In the genomic region with DNA sequence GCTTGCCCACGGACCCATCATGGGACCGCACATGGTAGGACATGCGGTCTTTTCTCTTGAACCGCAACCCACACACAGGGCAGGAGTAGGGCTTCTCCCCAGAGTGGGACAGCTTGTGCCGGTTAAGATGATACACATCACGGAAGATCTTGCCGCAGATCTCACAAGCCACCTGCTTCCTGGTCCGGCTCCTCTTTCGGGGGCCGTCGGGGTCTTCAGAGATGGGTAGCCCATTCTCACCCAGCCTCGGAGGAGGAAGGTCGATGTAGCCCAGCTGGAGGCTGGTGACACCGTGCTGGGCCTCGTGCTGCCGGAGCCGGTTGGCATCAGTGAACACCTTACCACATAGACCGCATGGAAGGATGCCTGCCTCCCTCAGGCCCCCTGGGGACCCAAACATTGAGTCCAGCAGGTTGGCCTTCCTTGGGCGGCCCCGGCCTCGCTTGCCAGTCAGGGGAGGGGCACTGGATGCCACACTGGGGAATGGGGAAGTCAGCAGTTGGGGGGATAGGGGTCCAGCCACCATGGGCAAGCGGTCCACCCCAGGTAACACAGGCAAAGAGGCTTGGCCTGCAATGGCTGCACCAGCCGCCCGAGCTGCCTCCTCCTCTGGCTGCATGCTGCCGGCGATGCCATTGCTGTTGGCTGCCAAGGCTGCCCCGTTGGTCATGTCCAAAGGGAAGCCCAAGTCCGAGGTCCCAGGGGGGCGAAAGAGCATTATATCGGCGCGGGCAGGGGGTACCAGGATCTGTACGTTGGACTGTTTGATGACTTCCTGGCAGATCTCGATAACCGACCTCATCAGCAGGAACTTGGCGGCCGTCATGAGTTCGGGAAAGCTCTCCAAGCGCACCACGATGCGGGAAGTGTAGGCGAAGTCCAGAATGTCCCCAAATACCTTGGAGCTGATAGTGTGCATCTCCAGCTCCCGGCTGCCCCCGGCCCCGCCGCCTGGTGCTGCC, we compare ENCODE assay signal across 8 cellular contexts. TPM values are rescaled to one million over a fixed set of nuclear protein-coding genes. Genes with fewer than 3 reads are reported as not detected.
DNase-seq lines count a peak whose midpoint lies in the region; ATAC-seq and TF ChIP-seq lines count a peak whose summit lies in the region.

No MANE protein-coding gene starts in this region.

- peaks cover 2% of the 10 kb centered on the region; the same call in 1 of the 2 replicates for H3K27me3 Mint-ChIP-seq in HFFc6 (ENCODE audit: insufficient read depth)
- no peaks in the 10 kb centered on the region for H3K27me3 Mint-ChIP-seq in activated CD8-positive, alpha-beta T cell treated with anti-CD3 and anti-CD28 coated beads, Interleukin-2, amount 10 ng/mL, durations not matched to agents 7 days and 5 days (ENCODE audit: low read depth)

- H3K4me2 ChIP-seq in neural cell (ENCODE audit: low read length) = peak overlapping the region; percentile 89

- no peaks in the 10 kb centered on the region for H4K20me1 ChIP-seq in neural cell (ENCODE audit: insufficient read depth)

- peak overlapping the region; percentile 72 for H3K9ac ChIP-seq in neural cell (ENCODE audit: low read length)

- TF ChIP-seq RAD21 in neural cell (conservative IDR thresholded peaks at IDR 0.05) = no peak

- H2AFZ ChIP-seq in neural cell (ENCODE audit: low read depth, low read length) = no peak overlapping the region

- DNase-seq in HFFc6 = no peak
- peak; percentile 49 for DNase-seq in activated CD8-positive, alpha-beta T cell treated with anti-CD3 and anti-CD28 coated beads, Interleukin-2, amount 10 ng/mL, durations not matched to agents 7 days and 5 days
- peak; percentile 69 to 80 for DNase-seq in aorta
- no peak for DNase-seq in NOMO-1 treated with dmso at 0.1 percent for 144 hours (lab: John Stamatoyannopoulos, UW; ENCODE audit: unreplicated experiment)

- 45% methylated on average over 46 of the region's 46 CpGs for WGBS in aorta, 2 donors

- TF ChIP-seq CTCF in 22Rv1 (IDR thresholded peaks at IDR 0.05) = no peak
- TF ChIP-seq CTCF in HFFc6 (IDR thresholded peaks at IDR 0.05) = no peak
- no peak for TF ChIP-seq CTCF in neural cell (IDR thresholded peaks at IDR 0.05; ENCODE audit: poor library complexity, severe bottlenecking)

- H3K36me3 ChIP-seq in neural cell (ENCODE audit: insufficient read depth, low read length) = no peaks in the 10 kb centered on the region
- H3K36me3 ChIP-seq in aorta (ENCODE audit: control insufficient read depth in 1 of 2, insufficient read depth in 2 of 2, low read length in 1 of 2) = no peaks in the 10 kb centered on the region

- POLR2A ChIA-PET in activated CD8-positive, alpha-beta T cell treated with anti-CD3 and anti-CD28 coated beads, Interleukin-2, amount 10 ng/mL, durations not matched to agents 7 days and 5 days (lab: Charles Lee) = interaction anchor here (0.8 to 2.6 kb wide), 5 partner anchors 31 to 55 kb away, joined by 3 to 30 read pairs (median 4); a partner anchor contains a TSS

- no peak overlapping the region for H3K27ac Mint-ChIP-seq in HFFc6
- peak overlapping the region; percentile 84 for H3K27ac Mint-ChIP-seq in activated CD8-positive, alpha-beta T cell treated with anti-CD3 and anti-CD28 coated beads, Interleukin-2, amount 10 ng/mL, durations not matched to agents 7 days and 5 days

- no peaks in the 10 kb centered on the region for H3K27me3 ChIP-seq in neural cell (ENCODE audit: insufficient read depth, low read depth, low read length)
- no peaks in the 10 kb centered on the region for H3K27me3 ChIP-seq in aorta (ENCODE audit: control insufficient read depth in 1 of 2, insufficient read depth in 2 of 2, low read length in 1 of 2)

- intact Hi-C loops in aorta (cut with DNase I) = no loop called here

- H3K4me3 Mint-ChIP-seq in HFFc6 = peak overlapping the region; percentile 80
- peak overlapping the region; percentile 83 for H3K4me3 Mint-ChIP-seq in activated CD8-positive, alpha-beta T cell treated with anti-CD3 and anti-CD28 coated beads, Interleukin-2, amount 10 ng/mL, durations not matched to agents 7 days and 5 days

- no peak for TF ChIP-seq EP300 in neural cell (conservative IDR thresholded peaks at IDR 0.05; ENCODE audit: poor library complexity, severe bottlenecking)

- no peak for ATAC-seq in activated CD8-positive, alpha-beta T cell treated with anti-CD3 and anti-CD28 coated beads, Interleukin-2, amount 10 ng/mL, durations not matched to agents 7 days and 5 days
- peak; percentile 1 for ATAC-seq in esophagus mucosa
- ATAC-seq in aorta (ENCODE audit: low FRiP score) = peak; percentile 4
- no peak for ATAC-seq in GM18861 (IDR thresholded peaks at IDR 0.05; ENCODE audit: unreplicated experiment)

- H3K9me3 Mint-ChIP-seq in HFFc6 = no peaks in the 10 kb centered on the region
- H3K9me3 Mint-ChIP-seq in activated CD8-positive, alpha-beta T cell treated with anti-CD3 and anti-CD28 coated beads, Interleukin-2, amount 10 ng/mL, durations not matched to agents 7 days and 5 days (ENCODE audit: insufficient read depth) = no peaks in the 10 kb centered on the region

- H3F3A ChIP-seq in neural cell (ENCODE audit: insufficient read depth, low read length, poor library complexity, severe bottlenecking) = no peaks in the 10 kb centered on the region

- H3K4me1 ChIP-seq in aorta (ENCODE audit: control insufficient read depth in 1 of 2, insufficient read depth in 2 of 2, low read length in 2 of 2) = peaks cover 0 to 3% of the 10 kb centered on the region in 2 donors

- H3K79me2 ChIP-seq in neural cell (replicated peaks; ENCODE audit: insufficient read depth, low read length) = peaks cover 47% of the 10 kb centered on the region

- H3K9me3 ChIP-seq in neural cell (ENCODE audit: low read length) = no peaks in the 10 kb centered on the region
- no peaks in the 10 kb centered on the region for H3K9me3 ChIP-seq in aorta (ENCODE audit: control insufficient read depth, low read length)

- CTCF ChIA-PET in activated CD8-positive, alpha-beta T cell treated with anti-CD3 and anti-CD28 coated beads, Interleukin-2, amount 10 ng/mL, durations not matched to agents 7 days and 5 days (lab: Charles Lee) = interaction anchor here (0.6 to 1.3 kb wide), 8 partner anchors 9 to 289 kb away, joined by 3 to 5 read pairs (median 3); a partner anchor contains a TSS

- H3K36me3 Mint-ChIP-seq in HFFc6 (ENCODE audit: low read depth) = peaks cover 19% of the 10 kb centered on the region
- H3K36me3 Mint-ChIP-seq in activated CD8-positive, alpha-beta T cell treated with anti-CD3 and anti-CD28 coated beads, Interleukin-2, amount 10 ng/mL, durations not matched to agents 7 days and 5 days (ENCODE audit: low read depth) = peaks cover 46% of the 10 kb centered on the region

- peaks cover 26% of the 10 kb centered on the region for H3K4me1 Mint-ChIP-seq in HFFc6 (ENCODE audit: low read depth)
- H3K4me1 Mint-ChIP-seq in activated CD8-positive, alpha-beta T cell treated with anti-CD3 and anti-CD28 coated beads, Interleukin-2, amount 10 ng/mL, durations not matched to agents 7 days and 5 days (ENCODE audit: low read depth) = peaks cover 60% of the 10 kb centered on the region

- H3K9me2 ChIP-seq in neural cell (ENCODE audit: insufficient read depth, low read length) = no peaks in the 10 kb centered on the region

- H3K27ac ChIP-seq in 22Rv1 (peak overlapping the region; percentile 100), neural cell (ENCODE audit: low read length) (peak overlapping the region; percentile 61), aorta (ENCODE audit: low read depth in 1 of 2, low read length in 2 of 2) (peak overlapping the region in 1 of 2 donors; percentile 56)

- peak overlapping the region; percentile 91 for H3K4me3 ChIP-seq in neural cell (ENCODE audit: low read length)
- peak overlapping the region; percentile 66 to 94 for H3K4me3 ChIP-seq in aorta (ENCODE audit: low read length in 2 of 2)

RNA-seq across cellular contexts. Expression of a gene that starts 1.5 kb away (rescaled TPM):
- total RNA-seq in HFFc6 (2021; fragmentation: NEBNext Ultra II Directional; extraction: Animal tissue kit (Norgen Biotek cat#: 25700)) = 10 to 100 TPM; 12.4 to 16.0 (median 13.9) TPM
- 10 to 100 TPM; 31.0 to 31.6 TPM for total RNA-seq in activated CD8-positive, alpha-beta T cell treated with anti-CD3 and anti-CD28 coated beads, Interleukin-2, amount 10 ng/mL, durations not matched to agents 7 days and 5 days
- total RNA-seq in esophagus mucosa = 6.2 TPM
- 33.5 and 35.8 TPM in 2 replicates for polyA plus RNA-seq in neural cell
- polyA minus RNA-seq in neural cell = 50.5 and 56.7 TPM in 2 replicates
- total RNA-seq in aorta = 10 to 100 TPM; 14.1 to 17.6 TPM
- 10 to 100 TPM in 1 of 2 donors, 1 to 10 TPM in 1; 3.3 to 11.5 TPM for polyA plus RNA-seq in aorta

RNA-seq across cellular contexts. Expression of a gene that starts 52.4 kb away (rescaled TPM):
- total RNA-seq in HFFc6 (2021; fragmentation: NEBNext Ultra II Directional; extraction: Animal tissue kit (Norgen Biotek cat#: 25700)) = 10 to 100 TPM in 1 of 6 experiments, 1 to 10 TPM in 5; 8.3 to 11.3 (median 8.9) TPM
- 10 to 100 TPM; 13.2 to 16.1 TPM for total RNA-seq in activated CD8-positive, alpha-beta T cell treated with anti-CD3 and anti-CD28 coated beads, Interleukin-2, amount 10 ng/mL, durations not matched to agents 7 days and 5 days
- total RNA-seq in esophagus mucosa (5.8 TPM), aorta (10 to 100 TPM; 14.1 to 41.6 TPM)
- polyA plus RNA-seq in neural cell (32.0 and 38.4 TPM in 2 replicates), aorta (10 to 100 TPM; 16.8 to 44.9 TPM)
- polyA minus RNA-seq in neural cell = 26.0 and 29.0 TPM in 2 replicates

RNA-seq across cellular contexts. Expression of a gene that starts 54.8 kb away (rescaled TPM):
- total RNA-seq in HFFc6 (2021; fragmentation: NEBNext Ultra II Directional; extraction: Animal tissue kit (Norgen Biotek cat#: 25700)) = 10 to 100 TPM; 63.7 to 74.9 (median 66.4) TPM
- total RNA-seq in activated CD8-positive, alpha-beta T cell treated with anti-CD3 and anti-CD28 coated beads, Interleukin-2, amount 10 ng/mL, durations not matched to agents 7 days and 5 days = 10 to 100 TPM; 84.0 to 91.4 TPM
- total RNA-seq in esophagus mucosa (38.1 TPM), aorta (10 to 100 TPM; 34.4 to 37.2 TPM)
- polyA plus RNA-seq in neural cell (90.2 and 113 TPM in 2 replicates), aorta (10 to 100 TPM; 45.2 to 58.2 TPM)
- polyA minus RNA-seq in neural cell = 92.3 and 98.2 TPM in 2 replicates

Comparison
In these comparisons a context has a peak if more than half of its experiments do, and no peak if none do; other contexts are left out.
1. DNase-seq: peak in activated CD8-positive, alpha-beta T cell treated with anti-CD3 and anti-CD28 coated beads, Interleukin-2, amount 10 ng/mL, durations not matched to agents 7 days and 5 days (single experiment) and aorta (2 of 2); none in HFFc6 (single experiment) and NOMO-1 treated with dmso at 0.1 percent for 144 hours (single experiment).
2. ATAC-seq: peak in esophagus mucosa (single experiment) and aorta (single experiment); none in activated CD8-positive, alpha-beta T cell treated with anti-CD3 and anti-CD28 coated beads, Interleukin-2, amount 10 ng/mL, durations not matched to agents 7 days and 5 days (single experiment) and GM18861 (single experiment).